25 cellular contexts compared by ENCODE assay signal in the genomic region with DNA sequence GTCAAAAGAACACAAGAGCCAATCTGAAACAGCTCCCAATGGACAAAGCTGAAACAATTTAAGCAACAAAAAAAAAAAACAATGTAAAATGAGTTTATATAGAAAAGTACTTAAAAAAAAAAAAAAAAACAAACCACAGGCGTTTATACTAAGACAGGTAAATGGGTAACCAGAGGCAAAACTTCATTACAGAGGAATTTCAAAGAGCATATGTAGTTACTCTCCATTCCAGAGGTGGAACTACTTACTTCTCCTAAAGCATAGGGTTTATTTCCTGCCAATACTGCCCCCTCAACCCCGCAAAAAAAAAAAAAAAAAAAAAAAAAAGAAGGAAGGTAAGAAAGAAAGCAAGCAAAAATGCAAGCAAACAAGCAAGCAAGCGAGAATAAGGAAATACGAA.
"Had no signal": no experiment of that assay in that cellular context is flagged by ENCODE, and none has a peak within 500 bp of the region (broad histone marks: within the 10 kb centered on the region; RNA-seq: fewer than 3 reads in every experiment).

No MANE protein-coding gene starts in this region.

- H3K27me3 Mint-ChIP-seq: stimulated activated naive B cell treated with anti-CD40 and anti-IgM and Interleukin-4, amounts not matched to agents 10 μg/mL and 1 μg/mL and 100 μg/mL, for 72 hours; stimulated activated naive CD8-positive, alpha-beta T cell treated with anti-CD3 and anti-CD28 coated beads, Interleukin-15, Interleukin-2, amounts not matched to agents 100 ng/mL and 50 ng/mL, for 24 hours had no signal

- H3K4me1 Mint-ChIP-seq: natural killer cell; nephron; stimulated activated effector memory CD8-positive, alpha-beta T cell treated with anti-CD3 and anti-CD28 coated beads, Interleukin-12 subunit alpha, Interleukin-12 subunit beta, amount 100 ng/mL, for 72 hours; stimulated activated naive B cell treated with anti-CD40 and anti-IgM and Interleukin-4, amounts not matched to agents 10 μg/mL and 1 μg/mL and 100 μg/mL, for 72 hours had no signal

- DNase-seq: naive thymus-derived CD4-positive, alpha-beta T cell; natural killer cell; nucleus accumbens; pancreas; right cardiac atrium; right lobe of liver; sigmoid colon; small intestine; stimulated activated CD4-positive, alpha-beta T cell treated with anti-CD3 and anti-CD28 coated beads, Interleukin-15, amount 100 ng/mL, for 24 hours; stimulated activated CD4-positive, alpha-beta T cell treated with anti-CD3 and anti-CD28 coated beads, Interleukin-2, amount 100 ng/mL, for 24 hours; stimulated activated CD4-positive, alpha-beta T cell treated with anti-CD3 and anti-CD28 coated beads, Interleukin-2, amount 100 ng/mL, for 48 hours; stimulated activated CD4-positive, alpha-beta T cell treated with anti-CD3 and anti-CD28 coated beads, Interleukin-4, amount 100 ng/mL, for 24 hours; stimulated activated naive B cell treated with anti-CD40 and anti-IgM and Interleukin-4, amounts not matched to agents 10 μg/mL and 1 μg/mL and 100 μg/mL, for 72 hours; stimulated activated naive CD4-positive, alpha-beta T cell treated with Interleukin-2 at 50 U/mL for 16 hours; stomach; thyroid gland; transverse colon; upper lobe of right lung; uterus had no signal

- H3K4me1 ChIP-seq: pancreas, prostate gland, right lobe of liver, sigmoid colon, stomach, thyroid gland, transverse colon, upper lobe of right lung, uterus had no signal

- H3K36me3 ChIP-seq: neutrophil, pancreas, prostate gland, right lobe of liver, sigmoid colon, stomach, thoracic aorta, thyroid gland, transverse colon, upper lobe of right lung, uterus had no signal

- H3K4me3 ChIP-seq: pancreas, prostate gland, right lobe of liver, sigmoid colon, stomach, thoracic aorta, thyroid gland, transverse colon, upper lobe of right lung, uterus had no signal

- H3K27ac ChIP-seq: neutrophil, pancreas, prostate gland, right lobe of liver, sigmoid colon, stomach, thoracic aorta, thyroid gland, transverse colon, upper lobe of right lung, uterus had no signal

- H3K27me3 ChIP-seq: neutrophil, pancreas, right lobe of liver, sigmoid colon, stomach, thyroid gland, transverse colon, upper lobe of right lung, uterus had no signal

- H3K27ac Mint-ChIP-seq: naive thymus-derived CD4-positive, alpha-beta T cell; natural killer cell; stimulated activated effector memory CD8-positive, alpha-beta T cell treated with anti-CD3 and anti-CD28 coated beads, Interleukin-12 subunit alpha, Interleukin-12 subunit beta, amount 100 ng/mL, for 72 hours; stimulated activated naive B cell treated with anti-CD40 and anti-IgM and Interleukin-4, amounts not matched to agents 10 μg/mL and 1 μg/mL and 100 μg/mL, for 72 hours; stimulated activated naive CD8-positive, alpha-beta T cell treated with anti-CD3 and anti-CD28 coated beads, Interleukin-15, Interleukin-2, amounts not matched to agents 100 ng/mL and 50 ng/mL, for 24 hours had no signal

- H3K4me3 Mint-ChIP-seq: naive thymus-derived CD4-positive, alpha-beta T cell; natural killer cell; nephron; stimulated activated effector memory CD8-positive, alpha-beta T cell treated with anti-CD3 and anti-CD28 coated beads, Interleukin-12 subunit alpha, Interleukin-12 subunit beta, amount 100 ng/mL, for 72 hours; stimulated activated naive B cell treated with anti-CD40 and anti-IgM and Interleukin-4, amounts not matched to agents 10 μg/mL and 1 μg/mL and 100 μg/mL, for 72 hours; stimulated activated naive CD8-positive, alpha-beta T cell treated with anti-CD3 and anti-CD28 coated beads, Interleukin-15, Interleukin-2, amounts not matched to agents 100 ng/mL and 50 ng/mL, for 24 hours had no signal

- H3K36me3 Mint-ChIP-seq: stimulated activated effector memory CD8-positive, alpha-beta T cell treated with anti-CD3 and anti-CD28 coated beads, Interleukin-12 subunit alpha, Interleukin-12 subunit beta, amount 100 ng/mL, for 72 hours; stimulated activated naive B cell treated with anti-CD40 and anti-IgM and Interleukin-4, amounts not matched to agents 10 μg/mL and 1 μg/mL and 100 μg/mL, for 72 hours had no signal

- H3K9me3 ChIP-seq: neutrophil, pancreas, prostate gland, right lobe of liver, sigmoid colon, thoracic aorta, thyroid gland, upper lobe of right lung, uterus had no signal
